Comparison of ENCODE assay signal across 25 cellular contexts in genomic region chr19:19547674-19548345, GRCh38. TPM values are rescaled to one million over a fixed set of nuclear protein-coding genes. Genes with fewer than 3 reads are reported as not detected.
"Had no signal": no experiment of that assay in that cellular context is flagged by ENCODE, and none has a peak within 500 bp of the region (broad histone marks: within the 10 kb centered on the region; RNA-seq: fewer than 3 reads in every experiment).

No MANE protein-coding gene starts in this region.

- H3K4me1 Mint-ChIP-seq: endodermal cell; stimulated activated effector memory CD8-positive, alpha-beta T cell treated with anti-CD3 and anti-CD28 coated beads, Interleukin-12 subunit alpha, Interleukin-12 subunit beta, amount 100 ng/mL, for 72 hours had no signal

- H3K4me3 Mint-ChIP-seq: endodermal cell; naive thymus-derived CD4-positive, alpha-beta T cell; nephron progenitor cell; stimulated activated effector memory CD8-positive, alpha-beta T cell treated with anti-CD3 and anti-CD28 coated beads, Interleukin-12 subunit alpha, Interleukin-12 subunit beta, amount 100 ng/mL, for 72 hours had no signal

- H3K27ac Mint-ChIP-seq: endodermal cell, nephron progenitor cell had no signal

- H3K9me3 Mint-ChIP-seq: endodermal cell; naive thymus-derived CD4-positive, alpha-beta T cell; nephron progenitor cell; stimulated activated effector memory CD8-positive, alpha-beta T cell treated with anti-CD3 and anti-CD28 coated beads, Interleukin-12 subunit alpha, Interleukin-12 subunit beta, amount 100 ng/mL, for 72 hours had no signal

- ATAC-seq: foreskin keratinocyte; left lobe of liver; lower lobe of right lung; naive thymus-derived CD4-positive, alpha-beta T cell; stimulated activated effector memory CD8-positive, alpha-beta T cell treated with anti-CD3 and anti-CD28 coated beads, Interleukin-12 subunit alpha, Interleukin-12 subunit beta, amount 100 ng/mL, for 72 hours; stimulated activated naive CD8-positive, alpha-beta T cell treated with anti-CD3 and anti-CD28 coated beads, Interleukin-15, Interleukin-2, amounts not matched to agents 100 U/mL and 50 U/mL, for 24 hours had no signal

- H3K4me1 ChIP-seq: foreskin keratinocyte, lower lobe of right lung, thyroid gland, upper lobe of left lung, uterus had no signal

- H3K27me3 Mint-ChIP-seq: naive thymus-derived CD4-positive, alpha-beta T cell had no signal

- H3K27me3 ChIP-seq: neutrophil, thyroid gland, upper lobe of left lung had no signal

- DNase-seq: effector CD4-positive, alpha-beta T cell; endodermal cell; erythroblast; foreskin keratinocyte; hippocampal formation; kidney glomerular epithelial cell; lower lobe of right lung; mesendoderm; naive thymus-derived CD4-positive, alpha-beta T cell; nephron progenitor cell; posterior cingulate gyrus; small intestine; stimulated activated CD4-positive, alpha-beta T cell treated with anti-CD3 and anti-CD28 coated beads, Interleukin-2, amount 100 ng/mL, for 48 hours; stimulated activated CD8-positive, alpha-beta memory T cell treated with anti-CD3 and anti-CD28 coated beads, Interleukin-4, amount 100 ng/mL, for 48 hours; stimulated activated naive CD8-positive, alpha-beta T cell treated with anti-CD3 and anti-CD28 coated beads, Interleukin-15, Interleukin-2, amounts not matched to agents 100 U/mL and 50 U/mL, for 24 hours; thyroid gland; upper lobe of left lung; uterus had no signal

- H3K4me3 ChIP-seq: coronary artery, lower lobe of right lung, suprapubic skin, thyroid gland, upper lobe of left lung, uterus had no signal

- H3K27ac ChIP-seq: coronary artery, foreskin keratinocyte, lower lobe of right lung, neutrophil, suprapubic skin, thyroid gland, upper lobe of left lung, uterus had no signal

- H3K36me3 Mint-ChIP-seq: naive thymus-derived CD4-positive, alpha-beta T cell; stimulated activated effector memory CD8-positive, alpha-beta T cell treated with anti-CD3 and anti-CD28 coated beads, Interleukin-12 subunit alpha, Interleukin-12 subunit beta, amount 100 ng/mL, for 72 hours had no signal

- H3K9me3 ChIP-seq: lower lobe of right lung, neutrophil, suprapubic skin, thyroid gland, upper lobe of left lung, uterus had no signal

- H3K36me3 ChIP-seq: lower lobe of right lung, neutrophil, suprapubic skin, thyroid gland, upper lobe of left lung, uterus had no signal

RNA-seq across cellular contexts. Expression of gene CILP2, which starts 9.7 kb away (rescaled TPM):
- total RNA-seq: endothelial cell of umbilical vein, pulmonary artery endothelial cell had no signal
